ENCODE assay signal across 13 cellular contexts in the genomic region with DNA sequence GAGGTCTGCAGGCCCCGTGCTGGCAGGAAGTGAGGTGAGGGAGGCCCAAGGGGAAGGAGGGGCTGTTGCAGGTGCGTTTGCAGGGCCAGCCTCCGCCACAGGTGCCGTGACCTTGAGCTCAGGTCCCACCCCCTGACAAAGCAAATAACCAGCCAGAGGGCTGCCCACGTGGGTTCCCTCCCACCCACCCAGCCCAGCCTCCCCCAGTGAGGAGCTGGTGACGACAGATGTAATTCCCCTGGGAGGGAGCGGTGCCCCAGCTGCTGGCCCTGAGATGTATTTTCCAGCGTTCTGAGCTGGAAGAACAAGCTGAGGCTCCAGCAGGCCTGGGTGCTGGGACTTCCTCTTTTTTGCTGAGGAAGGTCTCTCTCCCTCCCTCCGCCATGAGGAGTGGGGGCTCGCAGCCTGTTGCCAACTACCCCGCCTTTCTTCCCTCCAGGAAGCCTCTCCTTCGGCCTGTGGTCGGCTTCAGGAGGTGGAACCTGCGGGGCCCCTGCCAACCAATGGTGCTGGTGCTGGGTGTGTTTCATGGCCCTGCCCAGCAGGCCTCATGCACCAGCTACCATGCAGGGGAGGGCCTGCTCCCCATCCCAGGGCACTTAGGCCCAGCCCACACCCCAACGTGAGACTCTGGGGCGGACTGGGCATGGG.
DNase-seq lines count a peak whose midpoint lies in the region; ATAC-seq, FAIRE-seq and TF ChIP-seq lines count a peak whose summit lies in the region.
"Had no signal": no experiment of that assay in that cellular context is flagged by ENCODE, and none has a peak within 500 bp of the region (broad histone marks: within the 10 kb centered on the region; RNA-seq: fewer than 3 reads in every experiment).

No MANE protein-coding gene starts in this region.

- peaks cover 2 to 29% of the 10 kb centered on the region in 2 experiments for H3K4me1 Mint-ChIP-seq in H9
- H3K4me1 Mint-ChIP-seq in activated CD4-positive, alpha-beta T cell treated with anti-CD3 and anti-CD28 coated beads, Interleukin-2, amount 10 ng/mL, durations not matched to agents 24 days and 14 days, result no peaks in the 10 kb centered on the region
- H3K4me1 Mint-ChIP-seq: natural killer cell had no signal

- H3K27ac Mint-ChIP-seq in H9, result no peak overlapping the region
- no peak overlapping the region for H3K27ac Mint-ChIP-seq in activated CD4-positive, alpha-beta T cell treated with anti-CD3 and anti-CD28 coated beads, Interleukin-2, amount 10 ng/mL, durations not matched to agents 24 days and 14 days
- H3K27ac Mint-ChIP-seq: natural killer cell had no signal

- no peak overlapping the region for H2BK20ac ChIP-seq in H9 (ENCODE audit: low read depth, low read length, poor library complexity, severe bottlenecking)

- H3K4ac ChIP-seq in H9 (ENCODE audit: low read depth, low read length), result no peak overlapping the region

- no peak overlapping the region for H3K56ac ChIP-seq in H9 (ENCODE audit: insufficient read length, low read depth, low read length)

- H3K4me1 ChIP-seq in H9 (ENCODE audit: insufficient read depth, low read length) (no peaks in the 10 kb centered on the region), small intestine (ENCODE audit: control insufficient read depth in 2 of 2, insufficient read depth in 1 of 2, low read depth in 1 of 2, low read length in 1 of 2) (peaks cover 3 to 12% of the 10 kb centered on the region in 2 donors)

- H4K5ac ChIP-seq in H9 (ENCODE audit: insufficient read length, low read depth, low read length), result no peak overlapping the region

- no peak overlapping the region for H4K8ac ChIP-seq in H9 (replicated peaks; ENCODE audit: insufficient read length, low read depth, low read length)

- no peaks in the 10 kb centered on the region for H3K79me2 ChIP-seq in H9 (ENCODE audit: insufficient read depth, low read length)

- no peaks in the 10 kb centered on the region for H3K23me2 ChIP-seq in H9 (ENCODE audit: insufficient read length, low read depth, low read length, poor library complexity, severe bottlenecking)

- TF ChIP-seq CTCF in H9 (conservative IDR thresholded peaks at IDR 0.05), result no peak

- no peak overlapping the region for H3T11ph ChIP-seq in H9 (ENCODE audit: low read length)

- no peaks in the 10 kb centered on the region for H3K9me3 Mint-ChIP-seq in H9
- no peaks in the 10 kb centered on the region for H3K9me3 Mint-ChIP-seq in activated CD4-positive, alpha-beta T cell treated with anti-CD3 and anti-CD28 coated beads, Interleukin-2, amount 10 ng/mL, durations not matched to agents 24 days and 14 days
- H3K9me3 Mint-ChIP-seq: natural killer cell had no signal

- no peaks in the 10 kb centered on the region for H3K36me3 ChIP-seq in small intestine (ENCODE audit: control insufficient read depth in 2 of 2, insufficient read depth in 2 of 2, low read length in 2 of 2)
- H3K36me3 ChIP-seq: MG63 had no signal

- no peak overlapping the region for H3K23ac ChIP-seq in H9 (ENCODE audit: insufficient read length, low read depth, low read length)

- H2BK5ac ChIP-seq in H9 (ENCODE audit: insufficient read length, low read length), result no peak overlapping the region

- H3K4me3 Mint-ChIP-seq in H9, result no peak overlapping the region
- no peak overlapping the region for H3K4me3 Mint-ChIP-seq in activated CD4-positive, alpha-beta T cell treated with anti-CD3 and anti-CD28 coated beads, Interleukin-2, amount 10 ng/mL, durations not matched to agents 24 days and 14 days
- H3K4me3 Mint-ChIP-seq: natural killer cell had no signal

- H3K9ac ChIP-seq in H9 (ENCODE audit: extremely low read depth, insufficient read length, low read length), result no peak overlapping the region

- intact Hi-C loops in activated CD4-positive, alpha-beta T cell treated with anti-CD3 and anti-CD28 coated beads, Interleukin-2, amount 10 ng/mL, durations not matched to agents 24 days and 14 days (cut with micrococcal nuclease), result no loop called here

- H4K91ac ChIP-seq in H9 (ENCODE audit: insufficient read length, low read depth, low read length), result no peak overlapping the region

- H3K18ac ChIP-seq in H9 (ENCODE audit: insufficient read length, low read depth, low read length), result no peak overlapping the region

- no peak for FAIRE-seq in small intestine (lab: Jason Lieb, UNC)

- H3K4me3 ChIP-seq in small intestine (ENCODE audit: low read depth in 1 of 2, low read length in 2 of 2), result no peak overlapping the region
- H3K4me3 ChIP-seq: MG63 had no signal

- no peaks in the 10 kb centered on the region for H3K79me1 ChIP-seq in H9 (ENCODE audit: insufficient read depth, low read depth, low read length, poor library complexity, severe bottlenecking)

- H2BK120ac ChIP-seq in H9 (ENCODE audit: low read depth, low read length, poor library complexity, severe bottlenecking), result no peak overlapping the region

- no peak overlapping the region for H3K4me2 ChIP-seq in H9 (ENCODE audit: insufficient read depth, insufficient read length, low read length)

- H2BK15ac ChIP-seq in H9 (ENCODE audit: low read depth, low read length), result no peak overlapping the region

- no peak overlapping the region for H2AK5ac ChIP-seq in H9 (ENCODE audit: insufficient read length, low read length)

- H3K14ac ChIP-seq in H9 (ENCODE audit: insufficient read depth, low read length), result no peak overlapping the region

- H2BK12ac ChIP-seq in H9 (ENCODE audit: insufficient read length, low read depth, low read length), result no peak overlapping the region

- H2AFZ ChIP-seq in H9 (ENCODE audit: low read length), result no peak overlapping the region

- H3K9me3 ChIP-seq in H9 (ENCODE audit: control insufficient read depth, low read depth, low read length) (no peaks in the 10 kb centered on the region), small intestine (ENCODE audit: control insufficient read depth, low read depth) (no peaks in the 10 kb centered on the region)
- H3K9me3 ChIP-seq: MG63 had no signal

- H3K27me3 ChIP-seq in H9 (ENCODE audit: insufficient read depth, low read length) (no peaks in the 10 kb centered on the region), small intestine (ENCODE audit: control insufficient read depth in 2 of 2, insufficient read depth in 2 of 2, low read length in 2 of 2) (no peaks in the 10 kb centered on the region)

- peak; percentile 21 for ATAC-seq in esophagus mucosa
- ATAC-seq in HG03025 (IDR thresholded peaks at IDR 0.05; ENCODE audit: low FRiP score, unreplicated experiment), result no peak
- no peak for ATAC-seq in GM19023 (IDR thresholded peaks at IDR 0.05; ENCODE audit: unreplicated experiment)
- ATAC-seq: natural killer cell had no signal

- DNase-seq in H9 (peak; percentile 77), NOMO-1 treated with dmso at 0.1 percent for 144 hours (lab: John Stamatoyannopoulos, UW; ENCODE audit: unreplicated experiment) (peak; percentile 61), small intestine (peak; percentile 88), ACHN (no peak)
- no peak for DNase-seq in activated CD4-positive, alpha-beta T cell treated with anti-CD3 and anti-CD28 coated beads, Interleukin-2, amount 10 ng/mL, durations not matched to agents 24 days and 14 days
- DNase-seq: activated T-cell treated with anti-CD3 and anti-CD28 coated beads, Interleukin-2, amount 50 U/mL, for 1 hour; Calu3; MG63; natural killer cell; T1000 had no signal

- H3K27ac ChIP-seq in H9 (ENCODE audit: insufficient read length, low read depth, low read length), result no peak overlapping the region
- H3K27ac ChIP-seq in small intestine (ENCODE audit: low read depth in 1 of 2, low read length in 1 of 2), result peak overlapping the region; percentile 63 to 74

- no peaks in the 10 kb centered on the region for H3K36me3 Mint-ChIP-seq in H9 (ENCODE audit: insufficient read depth in 1 of 3, low read depth in 3 of 3)
- no peaks in the 10 kb centered on the region for H3K36me3 Mint-ChIP-seq in activated CD4-positive, alpha-beta T cell treated with anti-CD3 and anti-CD28 coated beads, Interleukin-2, amount 10 ng/mL, durations not matched to agents 24 days and 14 days (ENCODE audit: low read depth)
- H3K36me3 Mint-ChIP-seq: natural killer cell had no signal

- in situ Hi-C loops in ACHN (cut with HindIII; ENCODE audit: low pct_ligation_motif_present, low pct_unique_long_range_greater_than_20kb, low sequenced_read_pairs), result no loop called here

- H4K20me1 ChIP-seq in H9 (ENCODE audit: control insufficient read depth, insufficient read depth, insufficient read length), result no peaks in the 10 kb centered on the region

- peaks cover 6% of the 10 kb centered on the region for H3K27me3 Mint-ChIP-seq in H9 (ENCODE audit: low read depth)
- no peaks in the 10 kb centered on the region for H3K27me3 Mint-ChIP-seq in activated CD4-positive, alpha-beta T cell treated with anti-CD3 and anti-CD28 coated beads, Interleukin-2, amount 10 ng/mL, durations not matched to agents 24 days and 14 days

- no CpG with 5 or more reads among the region's 16 CpGs for WGBS in H9 (ENCODE audit: extremely low coverage, insufficient read length, low lambda C conversion rate)
- WGBS in small intestine, 3 donors, result 2 to 23% (median 13%) methylated on average over 15 to 16 of the region's 16 CpGs

Comparison
In these comparisons a context has a peak if more than half of its experiments do, and no peak if none do; other contexts are left out.
1. DNase-seq: peak in H9 (single experiment), NOMO-1 treated with dmso at 0.1 percent for 144 hours (single experiment) and small intestine (single experiment); none in ACHN (single experiment) and activated CD4-positive, alpha-beta T cell treated with anti-CD3 and anti-CD28 coated beads, Interleukin-2, amount 10 ng/mL, durations not matched to agents 24 days and 14 days (single experiment).